1 cellular context compared by ENCODE assay signal in genomic region chr5:151067632-151068031, GRCh38.
TF ChIP-seq lines count a peak whose summit lies in the region.

No MANE protein-coding gene starts in this region.

TF ChIP-seq in K562, 482 proteins besides CTCF, POLR2A, EP300 and RAD21:
- no peak for TF ChIP-seq TFAM (CRISPR knock-in tag; conservative IDR thresholded peaks at IDR 0.05)
- TF ChIP-seq ZNF316 (IDR thresholded peaks at IDR 0.05), result peak; percentile 34
